1 cellular context compared by ENCODE assay signal in genomic region chr11:7672960-7673723, GRCh38.
TF ChIP-seq lines count a peak whose summit lies in the region.

Gene CYB5R2, minus strand, starts transcription at chr11:7673500. Its CDS starts 675 bp downstream, at chr11:7672825.

TF ChIP-seq in IMR-90, 13 proteins besides CTCF, POLR2A, EP300 and RAD21 (continued from another document):
- no peak; the same call in 1 of the 2 replicates for TF ChIP-seq MAZ (IDR thresholded peaks at IDR 0.05; ENCODE audit: borderline replicate concordance, low read depth, low read length)
TF ChIP-seq in IMR-90: peak in this region for 0.
